ENCODE assay signal across 24 cellular contexts in genomic region chr4:78510681-78511080, GRCh38.
"Had no signal": no experiment of that assay in that cellular context is flagged by ENCODE, and none has a peak within 500 bp of the region (broad histone marks: within the 10 kb centered on the region; RNA-seq: fewer than 3 reads in every experiment).

No MANE protein-coding gene starts in this region.

- H3K4me1 Mint-ChIP-seq: IgD-negative memory B cell had no signal

- FAIRE-seq: HTR-8/SVneo, K562, RCC 7860 had no signal

- H3K9me3 Mint-ChIP-seq: IgD-negative memory B cell had no signal

- H3K36me3 ChIP-seq: SJSA1 had no signal

- DNase-seq: Kasumi-1, MM.1S, NCI-H1092 treated with DMSO at 0.1 percent for 48 hours, NCI-H1436, NCI-H187, NCI-H2029, NCI-H2171, NCI-H226, NCI-H446, NCI-H510A, NCI-H524 treated with DMSO at 0.1 percent for 48 hours, NCI-H69, NCI-H774, Right ventricle myocardium superior, RPMI8226, SIG-M5 had no signal

- H3K27ac ChIP-seq: HL-60, KMS-11, SJSA1, SK-N-MC had no signal

- H3K4me1 ChIP-seq: SJSA1 had no signal

- H3K4me3 ChIP-seq: K562, SJSA1, SK-N-MC had no signal

- H3K4me3 Mint-ChIP-seq: IgD-negative memory B cell had no signal

- H3K9me3 ChIP-seq: SJSA1 had no signal

- H3K27ac Mint-ChIP-seq: IgD-negative memory B cell had no signal

- H3K9ac ChIP-seq: KMS-11 had no signal

- H3K4me2 ChIP-seq: KMS-11 had no signal

- H3K36me3 Mint-ChIP-seq: IgD-negative memory B cell had no signal

- H3K27me3 ChIP-seq: SJSA1 had no signal
